In the genomic region with DNA sequence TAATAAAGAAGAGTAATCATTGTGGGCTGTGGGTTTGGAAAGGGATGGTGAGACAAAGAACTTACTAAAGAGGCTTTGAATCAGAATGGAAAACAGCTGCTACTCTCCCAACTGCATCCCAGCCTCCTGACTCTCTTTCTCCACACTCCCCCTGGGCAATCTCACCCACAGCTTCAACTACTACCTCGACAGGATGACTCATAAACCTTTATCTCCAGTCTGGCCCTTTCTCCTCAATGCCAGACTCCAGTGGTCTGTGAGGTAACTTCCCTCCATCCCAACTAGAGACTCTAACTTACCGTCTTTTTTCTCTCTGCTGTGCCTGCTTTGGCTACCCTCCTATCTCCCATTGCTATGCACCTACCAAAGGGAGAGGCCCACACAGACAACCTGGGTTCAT, we compare ENCODE assay signal across 15 cellular contexts.
DNase-seq lines count a peak whose midpoint lies in the region; TF ChIP-seq lines count a peak whose summit lies in the region.
"Had no signal": no experiment of that assay in that cellular context is flagged by ENCODE, and none has a peak within 500 bp of the region (broad histone marks: within the 10 kb centered on the region; RNA-seq: fewer than 3 reads in every experiment).

No MANE protein-coding gene starts in this region.

- in situ Hi-C loops in SK-MEL-5 (cut with HindIII; ENCODE audit: low pct_unique_long_range_greater_than_20kb, low sequenced_read_pairs), result no loop called here

- no peaks in the 10 kb centered on the region for H4K20me1 ChIP-seq in hepatocyte (ENCODE audit: insufficient read depth, poor library complexity, severe bottlenecking)

- intact Hi-C loops in ascending aorta (cut with DNase I), result no loop called here

- H3K4me1 ChIP-seq in HEK293 (ENCODE audit: control insufficient read depth, insufficient read depth, low read length) (no peaks in the 10 kb centered on the region), hepatocyte (ENCODE audit: insufficient read depth) (peaks cover 11% of the 10 kb centered on the region), ascending aorta (no peaks in the 10 kb centered on the region)

- H3K4me3 Mint-ChIP-seq in mesothelial cell of epicardium, result no peak overlapping the region
- H3K4me3 Mint-ChIP-seq: activated T-helper 17 cell treated with anti-CD3 and anti-CD28 coated beads, Interleukin-2, amount 50 U/mL, for 72 hours; brain; stimulated activated effector memory CD8-positive, alpha-beta T cell treated with anti-CD3 and anti-CD28 coated beads, Interleukin-12 subunit alpha, Interleukin-12 subunit beta, amount 100 ng/mL, for 72 hours; T-helper 17 cell had no signal

- no peak overlapping the region for H2AFZ ChIP-seq in hepatocyte

- POLR2A ChIA-PET in HEK293 (lab: Yijun Ruan, JAX), result no interaction called here

- H3K4me2 ChIP-seq in hepatocyte, result no peak overlapping the region

- H3K36me3 Mint-ChIP-seq in mesothelial cell of epicardium, result no peaks in the 10 kb centered on the region
- H3K36me3 Mint-ChIP-seq: brain; stimulated activated effector memory CD8-positive, alpha-beta T cell treated with anti-CD3 and anti-CD28 coated beads, Interleukin-12 subunit alpha, Interleukin-12 subunit beta, amount 100 ng/mL, for 72 hours had no signal

- DNase-seq in A172 (ENCODE audit: low spot score) (peak; percentile 46), SK-MEL-5 (ENCODE audit: low read depth, low spot score) (peak; percentile 31), hepatocyte (ENCODE audit: low spot score) (peak; percentile 68), ascending aorta (ENCODE audit: low spot score in 2 of 2) (no peak), mesothelial cell of epicardium (ENCODE audit: low spot score in 2 of 2, unreplicated experiment in 2 of 2) (no peak), HT-29 (ENCODE audit: low spot score) (no peak)
- no peak for DNase-seq in stimulated activated CD4-positive, alpha-beta T cell treated with anti-CD3 and anti-CD28 coated beads, Interleukin-12 subunit alpha, Interleukin-12 subunit beta, amount 100 ng/mL, for 4 hours
- DNase-seq: DMS79; hypothalamus; stimulated activated CD4-positive, alpha-beta T cell treated with anti-CD3 and anti-CD28 coated beads, Interleukin-2, amount 100 ng/mL, for 24 hours; T-helper 17 cell had no signal

- H3K9me3 ChIP-seq in HEK293 (ENCODE audit: control insufficient read depth, insufficient read depth, low read depth, low read length) (no peaks in the 10 kb centered on the region), hepatocyte (ENCODE audit: low read depth) (no peaks in the 10 kb centered on the region), ascending aorta (no peaks in the 10 kb centered on the region)

- H3K27ac ChIP-seq in HEK293 (ENCODE audit: extremely low read depth, low read depth, low read length), result no peak overlapping the region
- H3K27ac ChIP-seq in hepatocyte, result no peak overlapping the region
- H3K27ac ChIP-seq in ascending aorta, result no peak overlapping the region

- H3K79me2 ChIP-seq in hepatocyte, result no peaks in the 10 kb centered on the region

- CTCF ChIA-PET in HEK293 (lab: Yijun Ruan, JAX), result interaction anchor here (0.6 to 1.6 kb wide), 2 partner anchors 271 to 965 kb away, joined by 3 to 8 read pairs; no protein-coding TSS in a partner anchor

- H3K27ac Mint-ChIP-seq in mesothelial cell of epicardium, result no peak overlapping the region
- H3K27ac Mint-ChIP-seq: activated T-helper 17 cell treated with anti-CD3 and anti-CD28 coated beads, Interleukin-2, amount 50 U/mL, for 72 hours; brain; stimulated activated effector memory CD8-positive, alpha-beta T cell treated with anti-CD3 and anti-CD28 coated beads, Interleukin-12 subunit alpha, Interleukin-12 subunit beta, amount 100 ng/mL, for 72 hours; T-helper 17 cell had no signal

- H3K36me3 ChIP-seq in HEK293 (ENCODE audit: control insufficient read depth in 2 of 2, insufficient read depth in 1 of 2, low read length in 2 of 2) (no peaks in the 10 kb centered on the region), hepatocyte (replicated peaks; ENCODE audit: insufficient read depth, low read depth) (no peaks in the 10 kb centered on the region), ascending aorta (no peaks in the 10 kb centered on the region)

- H3K9me2 ChIP-seq in hepatocyte (replicated peaks; ENCODE audit: insufficient read depth), result no peaks in the 10 kb centered on the region

- no peak for TF ChIP-seq CTCF in HEK293 (tag by site-specific recombination; IDR thresholded peaks at IDR 0.05)
- no peak for TF ChIP-seq CTCF in hepatocyte (IDR thresholded peaks at IDR 0.05; ENCODE audit: poor library complexity)
- TF ChIP-seq CTCF in ascending aorta (IDR thresholded peaks at IDR 0.05), result no peak
- no peak for TF ChIP-seq CTCF in mesothelial cell of epicardium (IDR thresholded peaks at IDR 0.05; ENCODE audit: unreplicated experiment)

- H3K4me3 ChIP-seq in HEK293 (ENCODE audit: low read depth, low read length) (no peak overlapping the region), hepatocyte (no peak overlapping the region), ascending aorta (no peak overlapping the region)

- H3K27me3 Mint-ChIP-seq in mesothelial cell of epicardium (ENCODE audit: low read depth), result no peaks in the 10 kb centered on the region
- H3K27me3 Mint-ChIP-seq: brain had no signal

- WGBS in hepatocyte (ENCODE audit: low lambda C conversion rate, missing lambda C conversion rate), result 18% methylated on average over 2 of the region's 2 CpGs

- no peaks in the 10 kb centered on the region for H3K4me1 Mint-ChIP-seq in mesothelial cell of epicardium
- H3K4me1 Mint-ChIP-seq: activated T-helper 17 cell treated with anti-CD3 and anti-CD28 coated beads, Interleukin-2, amount 50 U/mL, for 72 hours; brain; stimulated activated effector memory CD8-positive, alpha-beta T cell treated with anti-CD3 and anti-CD28 coated beads, Interleukin-12 subunit alpha, Interleukin-12 subunit beta, amount 100 ng/mL, for 72 hours; T-helper 17 cell had no signal

- H3K27me3 ChIP-seq in hepatocyte (no peaks in the 10 kb centered on the region), ascending aorta (no peaks in the 10 kb centered on the region)

- H3K9me3 Mint-ChIP-seq in mesothelial cell of epicardium, result no peaks in the 10 kb centered on the region
- H3K9me3 Mint-ChIP-seq: activated T-helper 17 cell treated with anti-CD3 and anti-CD28 coated beads, Interleukin-2, amount 50 U/mL, for 72 hours; stimulated activated effector memory CD8-positive, alpha-beta T cell treated with anti-CD3 and anti-CD28 coated beads, Interleukin-12 subunit alpha, Interleukin-12 subunit beta, amount 100 ng/mL, for 72 hours had no signal

TF ChIP-seq in HEK293, 187 proteins besides CTCF, POLR2A, EP300 and RAD21:
- 0 out of 2 replicates have a peak, but pooled peaks have one; percentile 35 for TF ChIP-seq PRDM1 (tag by site-specific recombination; IDR thresholded peaks at IDR 0.05)
- TF ChIP-seq ZFP41 (tag by site-specific recombination; IDR thresholded peaks at IDR 0.05; ENCODE audit: borderline replicate concordance), result no peak
- no peak for TF ChIP-seq PBX3 (CRISPR knock-in tag; IDR thresholded peaks at IDR 0.05)
- TF ChIP-seq ZNF600 (tag by site-specific recombination; IDR thresholded peaks at IDR 0.05), result peak; percentile 41; the same call in 1 of the 2 replicates
- TF ChIP-seq ZBTB7A (tag by site-specific recombination; IDR thresholded peaks at IDR 0.05; ENCODE audit: low read depth), result no peak
TF ChIP-seq in HEK293: peak in this region for 2.

Comparison
In these comparisons a context has a peak if more than half of its experiments do, and no peak if none do; other contexts are left out.
1. DNase-seq: peak in A172 (single experiment), SK-MEL-5 (single experiment) and hepatocyte (single experiment); none in ascending aorta (0 of 2), stimulated activated CD4-positive, alpha-beta T cell treated with anti-CD3 and anti-CD28 coated beads, Interleukin-12 subunit alpha, Interleukin-12 subunit beta, amount 100 ng/mL, for 4 hours (single experiment), mesothelial cell of epicardium (0 of 2) and HT-29 (single experiment).